ENCODE assay signal across 1 cellular context in genomic region chr4:87235020-87235671, GRCh38.
TF ChIP-seq lines count a peak whose summit lies in the region.

No MANE protein-coding gene starts in this region.

TF ChIP-seq in HCT116, 20 proteins besides CTCF, POLR2A, EP300 and RAD21 (continued from another document):
- TF ChIP-seq, protein P1, sequence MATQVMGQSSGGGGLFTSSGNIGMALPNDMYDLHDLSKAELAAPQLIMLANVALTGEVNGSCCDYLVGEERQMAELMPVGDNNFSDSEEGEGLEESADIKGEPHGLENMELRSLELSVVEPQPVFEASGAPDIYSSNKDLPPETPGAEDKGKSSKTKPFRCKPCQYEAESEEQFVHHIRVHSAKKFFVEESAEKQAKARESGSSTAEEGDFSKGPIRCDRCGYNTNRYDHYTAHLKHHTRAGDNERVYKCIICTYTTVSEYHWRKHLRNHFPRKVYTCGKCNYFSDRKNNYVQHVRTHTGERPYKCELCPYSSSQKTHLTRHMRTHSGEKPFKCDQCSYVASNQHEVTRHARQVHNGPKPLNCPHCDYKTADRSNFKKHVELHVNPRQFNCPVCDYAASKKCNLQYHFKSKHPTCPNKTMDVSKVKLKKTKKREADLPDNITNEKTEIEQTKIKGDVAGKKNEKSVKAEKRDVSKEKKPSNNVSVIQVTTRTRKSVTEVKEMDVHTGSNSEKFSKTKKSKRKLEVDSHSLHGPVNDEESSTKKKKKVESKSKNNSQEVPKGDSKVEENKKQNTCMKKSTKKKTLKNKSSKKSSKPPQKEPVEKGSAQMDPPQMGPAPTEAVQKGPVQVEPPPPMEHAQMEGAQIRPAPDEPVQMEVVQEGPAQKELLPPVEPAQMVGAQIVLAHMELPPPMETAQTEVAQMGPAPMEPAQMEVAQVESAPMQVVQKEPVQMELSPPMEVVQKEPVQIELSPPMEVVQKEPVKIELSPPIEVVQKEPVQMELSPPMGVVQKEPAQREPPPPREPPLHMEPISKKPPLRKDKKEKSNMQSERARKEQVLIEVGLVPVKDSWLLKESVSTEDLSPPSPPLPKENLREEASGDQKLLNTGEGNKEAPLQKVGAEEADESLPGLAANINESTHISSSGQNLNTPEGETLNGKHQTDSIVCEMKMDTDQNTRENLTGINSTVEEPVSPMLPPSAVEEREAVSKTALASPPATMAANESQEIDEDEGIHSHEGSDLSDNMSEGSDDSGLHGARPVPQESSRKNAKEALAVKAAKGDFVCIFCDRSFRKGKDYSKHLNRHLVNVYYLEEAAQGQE (IDR thresholded peaks at IDR 0.05; ENCODE audit: low read depth), result no peak
